ENCODE assay signal across 1 cellular context in the genomic region with DNA sequence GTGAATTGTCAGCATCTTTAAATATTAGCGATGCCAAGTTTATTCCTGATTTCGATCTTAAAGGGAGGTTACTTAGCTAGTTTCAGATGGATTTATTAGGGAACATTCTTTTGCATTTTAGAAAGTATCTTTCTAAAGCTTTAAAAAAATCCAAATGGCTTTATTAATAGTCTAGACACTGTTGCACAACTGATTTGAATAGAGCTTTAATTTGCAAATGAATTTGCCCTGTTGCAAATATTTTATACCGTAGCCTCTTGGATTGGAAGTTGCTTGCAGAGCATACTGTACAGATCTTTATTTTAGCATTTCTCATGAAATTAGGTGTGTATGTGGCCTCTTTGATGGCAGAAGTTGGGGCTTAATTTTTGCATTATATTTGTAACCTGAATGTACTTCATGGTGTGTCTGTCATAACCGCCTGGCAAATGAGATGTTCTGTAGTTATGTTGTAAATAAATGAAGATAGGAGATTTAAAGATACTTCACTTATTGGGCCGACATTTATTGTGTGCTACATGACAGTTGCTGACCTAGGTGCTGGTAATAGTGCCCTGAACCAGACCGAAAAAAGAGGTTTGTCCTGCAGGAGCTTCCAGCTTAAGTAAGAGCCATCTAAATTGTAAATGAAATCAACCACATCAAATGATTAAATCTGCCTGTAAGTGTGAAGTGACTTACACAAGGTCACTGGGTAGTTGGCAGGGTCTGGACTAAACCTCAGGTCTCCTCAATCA.
TF ChIP-seq lines count a peak whose summit lies in the region.

No MANE protein-coding gene starts in this region.

TF ChIP-seq in GM12878, 131 proteins besides CTCF, POLR2A, EP300 and RAD21 (continued from another document):
- TF ChIP-seq, protein P1, sequence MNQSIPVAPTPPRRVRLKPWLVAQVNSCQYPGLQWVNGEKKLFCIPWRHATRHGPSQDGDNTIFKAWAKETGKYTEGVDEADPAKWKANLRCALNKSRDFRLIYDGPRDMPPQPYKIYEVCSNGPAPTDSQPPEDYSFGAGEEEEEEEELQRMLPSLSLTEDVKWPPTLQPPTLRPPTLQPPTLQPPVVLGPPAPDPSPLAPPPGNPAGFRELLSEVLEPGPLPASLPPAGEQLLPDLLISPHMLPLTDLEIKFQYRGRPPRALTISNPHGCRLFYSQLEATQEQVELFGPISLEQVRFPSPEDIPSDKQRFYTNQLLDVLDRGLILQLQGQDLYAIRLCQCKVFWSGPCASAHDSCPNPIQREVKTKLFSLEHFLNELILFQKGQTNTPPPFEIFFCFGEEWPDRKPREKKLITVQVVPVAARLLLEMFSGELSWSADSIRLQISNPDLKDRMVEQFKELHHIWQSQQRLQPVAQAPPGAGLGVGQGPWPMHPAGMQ (IDR thresholded peaks at IDR 0.05; ENCODE audit: borderline replicate concordance) = no peak
- TF ChIP-seq ZNF384 (IDR thresholded peaks at IDR 0.05; ENCODE audit: borderline replicate concordance, low read depth, low read length) = no peak
- TF ChIP-seq REST (IDR thresholded peaks at IDR 0.05; ENCODE audit: low read depth, low read length) = peak; percentile 57; the same call in 1 of the 2 replicates
- TF ChIP-seq MXI1 (IDR thresholded peaks at IDR 0.05; ENCODE audit: low read depth, low read length) = no peak
